1 cellular context compared by ENCODE assay signal in genomic region chr22:42079319-42080251, GRCh38.
TF ChIP-seq lines count a peak whose summit lies in the region.

Gene SMDT1 (plus strand): TSS chr22:42079700. CDS start chr22:42079769, 69 bp downstream.

TF ChIP-seq in K562, 482 proteins besides CTCF, POLR2A, EP300 and RAD21 (continued from another document and continues in another):
- no peak for TF ChIP-seq ID3 (CRISPR knock-in tag; IDR thresholded peaks at IDR 0.05)
- TF ChIP-seq ID3 (tag; IDR thresholded peaks at IDR 0.05) = peak; percentile 87
- no peak for TF ChIP-seq SMAD2 (IDR thresholded peaks at IDR 0.05; ENCODE audit: low read depth, low read length)
- TF ChIP-seq ETS1 (conservative IDR thresholded peaks at IDR 0.05; ENCODE audit: control insufficient read depth, low read depth, low read length) = no peak
- no peak for TF ChIP-seq PTRF (tag; IDR thresholded peaks at IDR 0.05)
- TF ChIP-seq ZFP36 (IDR thresholded peaks at IDR 0.05; ENCODE audit: low read depth, low read length, partially characterized antibody) = no peak
- TF ChIP-seq CAMTA2 (CRISPR knock-in tag; conservative IDR thresholded peaks at IDR 0.05) = no peak
- no peak for TF ChIP-seq RBM15 (IDR thresholded peaks at IDR 0.05; ENCODE audit: insufficient read depth, low read length)
- no peak for TF ChIP-seq ZNF318 (IDR thresholded peaks at IDR 0.05; ENCODE audit: borderline replicate concordance in 1 of 2, low read depth in 1 of 2)
- TF ChIP-seq HOMEZ (CRISPR knock-in tag; IDR thresholded peaks at IDR 0.05) = no peak
- TF ChIP-seq OTX1 (CRISPR knock-in tag; IDR thresholded peaks at IDR 0.05) = peak; percentile 68; the same call in 1 of the 2 replicates
- peak; percentile 84 for TF ChIP-seq VEZF1 (CRISPR knock-in tag; IDR thresholded peaks at IDR 0.05)
- TF ChIP-seq SMARCC2 (IDR thresholded peaks at IDR 0.05; ENCODE audit: low read depth) = no peak
- TF ChIP-seq ZNF57 (CRISPR knock-in tag; IDR thresholded peaks at IDR 0.05) = no peak
- peak; percentile 54; the same call in 1 of the 2 replicates for TF ChIP-seq TSHZ1 (CRISPR knock-in tag; IDR thresholded peaks at IDR 0.05)
- peak; percentile 83 for TF ChIP-seq PBX2 (CRISPR knock-in tag; IDR thresholded peaks at IDR 0.05; ENCODE audit: low read depth)
- peak; percentile 96 for TF ChIP-seq PBX2 (tag; conservative IDR thresholded peaks at IDR 0.05; ENCODE audit: low read depth)
- no peak; the same call in 1 of the 2 replicates for TF ChIP-seq ZBTB17 (CRISPR knock-in tag; IDR thresholded peaks at IDR 0.05)
- no peak for TF ChIP-seq RBM39 (optimal IDR thresholded peaks at IDR 0.05; ENCODE audit: low read depth, low read length)
- TF ChIP-seq NFIX (CRISPR knock-in tag; IDR thresholded peaks at IDR 0.05; ENCODE audit: low read depth) = no peak
- peak; percentile 70; the same call in 1 of the 2 replicates for TF ChIP-seq MTA3 (IDR thresholded peaks at IDR 0.05; ENCODE audit: borderline replicate concordance)
- TF ChIP-seq GTF2F1 (IDR thresholded peaks at IDR 0.05; ENCODE audit: low read depth, low read length) = no peak
- TF ChIP-seq ZNF76 (CRISPR knock-in tag; IDR thresholded peaks at IDR 0.05; ENCODE audit: borderline replicate concordance) = no peak
- no peak for TF ChIP-seq EHMT2 (IDR thresholded peaks at IDR 0.05)
- no peak for TF ChIP-seq E4F1 (CRISPR knock-in tag; IDR thresholded peaks at IDR 0.05; ENCODE audit: borderline replicate concordance)
- TF ChIP-seq FOXK2 (conservative IDR thresholded peaks at IDR 0.05 in 1 of 2, IDR thresholded peaks at IDR 0.05 in 1 of 2; ENCODE audit: low read depth in 2 of 2) = 0 out of 4 replicates have a peak, but pooled peaks of 1 of the 2 experiments have one; percentile 8
- no peak for TF ChIP-seq SRSF3 (IDR thresholded peaks at IDR 0.05; ENCODE audit: insufficient read depth, low read length)
- no peak for TF ChIP-seq RBM17 (IDR thresholded peaks at IDR 0.05; ENCODE audit: borderline replicate concordance, low read depth, low read length)
- TF ChIP-seq HLTF (IDR thresholded peaks at IDR 0.05) = no peak
- TF ChIP-seq MCM5 (IDR thresholded peaks at IDR 0.05; ENCODE audit: low read depth) = no peak
- no peak for TF ChIP-seq SIRT6 (IDR thresholded peaks at IDR 0.05; ENCODE audit: low read depth, low read length)
- no peak for TF ChIP-seq KLF10 (CRISPR knock-in tag; IDR thresholded peaks at IDR 0.05)
- peak; percentile 81 to 87 for TF ChIP-seq MNT (conservative IDR thresholded peaks at IDR 0.05)
- no peak for TF ChIP-seq ZNF584 (CRISPR knock-in tag; IDR thresholded peaks at IDR 0.05; ENCODE audit: low read depth)
